Comparison of ENCODE assay signal across 1 cellular context in genomic region chr2:180607501-180608060, GRCh38.
TF ChIP-seq lines count a peak whose summit lies in the region.

No MANE protein-coding gene starts in this region.

TF ChIP-seq in SK-N-SH, 30 proteins besides CTCF, POLR2A, EP300 and RAD21 (continued from another document):
- TF ChIP-seq ZBTB33 (IDR thresholded peaks at IDR 0.05; ENCODE audit: borderline replicate concordance, low read depth) (no peak), POLR2AphosphoS5 (IDR thresholded peaks at IDR 0.05; ENCODE audit: low read depth, low read length) (no peak), RXRA (IDR thresholded peaks at IDR 0.05; ENCODE audit: borderline replicate concordance, low read depth) (no peak), NFIC (IDR thresholded peaks at IDR 0.05; ENCODE audit: borderline replicate concordance) (no peak), FOXJ3 (CRISPR knock-in tag; IDR thresholded peaks at IDR 0.05) (no peak), MXI1 (IDR thresholded peaks at IDR 0.05; ENCODE audit: low read depth, low read length) (no peak), SMC3 (IDR thresholded peaks at IDR 0.05; ENCODE audit: low read depth, low read length) (no peak), ELF1 (IDR thresholded peaks at IDR 0.05) (no peak), NRF1 (IDR thresholded peaks at IDR 0.05; ENCODE audit: low read depth, low read length) (no peak)
